1 cellular context compared by ENCODE assay signal in the genomic region with DNA sequence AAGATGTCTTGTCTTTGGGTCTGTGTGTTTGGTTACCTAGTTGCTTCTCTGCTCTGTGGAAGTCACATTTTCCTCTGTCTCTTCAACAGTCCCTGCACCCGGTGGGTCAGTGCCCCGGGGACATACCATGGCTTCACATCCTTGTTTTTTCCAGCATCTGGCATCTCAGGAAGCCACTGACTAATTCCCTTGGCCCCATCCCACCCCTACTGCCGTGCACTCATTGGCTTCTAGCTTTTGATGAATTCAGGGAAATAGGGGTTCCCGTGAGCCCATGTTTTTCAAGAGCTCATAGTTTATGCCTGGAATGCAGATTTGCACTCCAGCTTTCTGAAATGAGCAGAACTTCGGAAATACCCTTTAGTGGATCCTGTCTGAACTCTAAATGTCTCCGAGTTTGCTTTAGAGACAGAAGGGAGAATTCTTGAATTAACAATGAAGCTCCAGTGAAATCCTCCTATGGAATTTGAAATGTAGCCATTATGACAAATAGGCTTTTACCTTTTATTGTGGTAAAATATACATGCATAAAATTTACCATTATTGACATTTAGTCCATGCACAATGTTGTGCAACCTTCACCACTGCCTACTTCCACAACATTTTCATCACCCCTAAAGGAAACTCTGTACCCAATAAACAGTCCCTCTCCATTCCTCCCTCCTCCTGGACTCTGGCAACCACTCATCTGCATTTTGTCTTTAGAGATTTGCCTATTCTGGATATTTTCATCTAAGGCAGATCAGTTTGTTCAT.
TF ChIP-seq lines count a peak whose summit lies in the region.

No MANE protein-coding gene starts in this region.

TF ChIP-seq in GM12878, 131 proteins besides CTCF, POLR2A, EP300 and RAD21:
- TF ChIP-seq, protein P1, sequence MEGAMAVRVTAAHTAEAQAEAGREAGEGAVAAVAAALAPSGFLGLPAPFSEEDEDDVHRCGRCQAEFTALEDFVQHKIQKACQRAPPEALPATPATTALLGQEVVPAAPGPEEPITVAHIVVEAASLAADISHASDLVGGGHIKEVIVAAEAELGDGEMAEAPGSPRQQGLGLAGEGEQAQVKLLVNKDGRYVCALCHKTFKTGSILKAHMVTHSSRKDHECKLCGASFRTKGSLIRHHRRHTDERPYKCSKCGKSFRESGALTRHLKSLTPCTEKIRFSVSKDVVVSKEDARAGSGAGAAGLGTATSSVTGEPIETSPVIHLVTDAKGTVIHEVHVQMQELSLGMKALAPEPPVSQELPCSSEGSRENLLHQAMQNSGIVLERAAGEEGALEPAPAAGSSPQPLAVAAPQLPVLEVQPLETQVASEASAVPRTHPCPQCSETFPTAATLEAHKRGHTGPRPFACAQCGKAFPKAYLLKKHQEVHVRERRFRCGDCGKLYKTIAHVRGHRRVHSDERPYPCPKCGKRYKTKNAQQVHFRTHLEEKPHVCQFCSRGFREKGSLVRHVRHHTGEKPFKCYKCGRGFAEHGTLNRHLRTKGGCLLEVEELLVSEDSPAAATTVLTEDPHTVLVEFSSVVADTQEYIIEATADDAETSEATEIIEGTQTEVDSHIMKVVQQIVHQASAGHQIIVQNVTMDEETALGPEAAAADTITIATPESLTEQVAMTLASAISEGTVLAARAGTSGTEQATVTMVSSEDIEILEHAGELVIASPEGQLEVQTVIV (IDR thresholded peaks at IDR 0.05; ENCODE audit: borderline replicate concordance, partially characterized antibody): no peak
- TF ChIP-seq NFXL1 (IDR thresholded peaks at IDR 0.05; ENCODE audit: borderline replicate concordance) (no peak), FOS (IDR thresholded peaks at IDR 0.05; ENCODE audit: borderline replicate concordance, extremely low read depth, insufficient read length) (no peak), BACH1 (IDR thresholded peaks at IDR 0.05; ENCODE audit: borderline replicate concordance) (no peak), PML (IDR thresholded peaks at IDR 0.05; ENCODE audit: low read length) (no peak), EGR1 (IDR thresholded peaks at IDR 0.05; ENCODE audit: borderline replicate concordance in 1 of 2, low read depth in 2 of 2, low read length in 2 of 2) (no peak), SIN3A (IDR thresholded peaks at IDR 0.05; ENCODE audit: low read depth, low read length) (no peak), CEBPB (IDR thresholded peaks at IDR 0.05; ENCODE audit: borderline replicate concordance in 1 of 2, low read depth in 2 of 2, low read length in 2 of 2) (no peak), IKZF2 (IDR thresholded peaks at IDR 0.05) (no peak), ETV6 (conservative IDR thresholded peaks at IDR 0.05 in 1 of 2, IDR thresholded peaks at IDR 0.05 in 1 of 2; ENCODE audit: borderline replicate concordance in 1 of 2, low read depth in 1 of 2) (no peak), FOXM1 (IDR thresholded peaks at IDR 0.05; ENCODE audit: low read depth, low read length) (no peak)
- TF ChIP-seq, protein P2, sequence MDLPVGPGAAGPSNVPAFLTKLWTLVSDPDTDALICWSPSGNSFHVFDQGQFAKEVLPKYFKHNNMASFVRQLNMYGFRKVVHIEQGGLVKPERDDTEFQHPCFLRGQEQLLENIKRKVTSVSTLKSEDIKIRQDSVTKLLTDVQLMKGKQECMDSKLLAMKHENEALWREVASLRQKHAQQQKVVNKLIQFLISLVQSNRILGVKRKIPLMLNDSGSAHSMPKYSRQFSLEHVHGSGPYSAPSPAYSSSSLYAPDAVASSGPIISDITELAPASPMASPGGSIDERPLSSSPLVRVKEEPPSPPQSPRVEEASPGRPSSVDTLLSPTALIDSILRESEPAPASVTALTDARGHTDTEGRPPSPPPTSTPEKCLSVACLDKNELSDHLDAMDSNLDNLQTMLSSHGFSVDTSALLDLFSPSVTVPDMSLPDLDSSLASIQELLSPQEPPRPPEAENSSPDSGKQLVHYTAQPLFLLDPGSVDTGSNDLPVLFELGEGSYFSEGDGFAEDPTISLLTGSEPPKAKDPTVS (IDR thresholded peaks at IDR 0.05; ENCODE audit: low read depth, low read length): no peak
- TF ChIP-seq, protein P3, sequence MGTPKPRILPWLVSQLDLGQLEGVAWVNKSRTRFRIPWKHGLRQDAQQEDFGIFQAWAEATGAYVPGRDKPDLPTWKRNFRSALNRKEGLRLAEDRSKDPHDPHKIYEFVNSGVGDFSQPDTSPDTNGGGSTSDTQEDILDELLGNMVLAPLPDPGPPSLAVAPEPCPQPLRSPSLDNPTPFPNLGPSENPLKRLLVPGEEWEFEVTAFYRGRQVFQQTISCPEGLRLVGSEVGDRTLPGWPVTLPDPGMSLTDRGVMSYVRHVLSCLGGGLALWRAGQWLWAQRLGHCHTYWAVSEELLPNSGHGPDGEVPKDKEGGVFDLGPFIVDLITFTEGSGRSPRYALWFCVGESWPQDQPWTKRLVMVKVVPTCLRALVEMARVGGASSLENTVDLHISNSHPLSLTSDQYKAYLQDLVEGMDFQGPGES (IDR thresholded peaks at IDR 0.05): no peak
